Comparison of ENCODE assay signal across 8 cellular contexts in the genomic region with DNA sequence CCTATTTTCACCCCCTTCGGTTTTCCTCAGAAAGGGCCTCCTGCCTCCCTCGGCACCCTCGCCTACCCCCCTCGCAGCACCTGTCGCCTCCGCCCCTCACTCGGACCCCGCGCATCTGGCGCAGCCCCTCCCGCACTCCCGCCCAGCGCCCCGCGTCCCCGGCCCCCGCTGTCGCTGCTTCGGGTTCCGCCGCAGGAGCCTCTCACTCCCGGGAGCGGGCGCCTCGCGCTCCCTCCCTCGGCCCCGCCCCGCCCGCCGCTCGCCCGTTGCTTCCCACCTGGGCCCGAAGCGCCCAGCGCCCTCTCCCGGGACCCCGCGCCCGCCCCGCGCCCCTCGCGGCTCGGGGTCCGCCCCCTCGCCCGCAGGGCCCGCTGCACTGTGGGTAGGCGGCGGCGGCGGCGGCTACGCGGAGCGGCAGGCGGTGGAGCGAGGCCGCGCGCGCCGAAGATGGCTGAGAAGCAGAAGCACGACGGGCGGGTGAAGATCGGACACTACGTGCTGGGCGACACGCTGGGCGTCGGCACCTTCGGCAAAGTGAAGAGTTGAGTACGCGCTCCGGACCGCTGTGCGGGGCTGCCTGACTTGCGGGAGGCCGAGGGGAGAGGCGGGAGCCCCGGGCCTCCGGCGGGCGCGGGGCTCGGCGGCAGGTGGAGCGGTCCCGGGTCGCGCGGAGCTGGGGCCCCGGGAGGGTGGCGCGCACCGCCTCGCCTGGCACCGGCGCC. TPM values are rescaled to one million over a fixed set of nuclear protein-coding genes. Genes with fewer than 3 reads are reported as not detected.
DNase-seq lines count a peak whose midpoint lies in the region; ATAC-seq and TF ChIP-seq lines count a peak whose summit lies in the region.

A gene (plus strand): TSS at position 374 of the 722 bp plus-strand sequence. CDS start 74 bp downstream, at position 448.

- 1% methylated on average over 101 of the region's 101 CpGs for WGBS in liver

- peaks cover 1 to 18% (median 11%) of the 10 kb centered on the region in 4 donors for H3K4me1 ChIP-seq in liver (ENCODE audit: control insufficient read depth in 4 of 4, insufficient read depth in 4 of 4, low read length in 3 of 4)
- no peaks in the 10 kb centered on the region for H3K4me1 ChIP-seq in stomach smooth muscle (ENCODE audit: control insufficient read depth, insufficient read depth, low read length)

- ATAC-seq in GM21390 (IDR thresholded peaks at IDR 0.05; ENCODE audit: unreplicated experiment): peak; percentile 61
- ATAC-seq in HG02798 (IDR thresholded peaks at IDR 0.05; ENCODE audit: poor library complexity, unreplicated experiment): no peak

- H3K27me3 ChIP-seq in liver (ENCODE audit: control insufficient read depth in 4 of 4, insufficient read depth in 4 of 4, low read length in 3 of 4) (no peaks in the 10 kb centered on the region), stomach smooth muscle (ENCODE audit: control insufficient read depth in 1 of 2, insufficient read depth in 2 of 2, low read length in 2 of 2) (no peaks in the 10 kb centered on the region)

- peak within 1 kb of the TSS; percentile 47 to 95 (median 59) for H3K4me3 ChIP-seq in liver (ENCODE audit: low read depth in 1 of 3, low read length in 3 of 3)
- peak within 1 kb of the TSS; percentile 83 to 91 for H3K4me3 ChIP-seq in stomach smooth muscle (ENCODE audit: low read length in 2 of 2)

- TF ChIP-seq CTCF in C4-2B (conservative IDR thresholded peaks at IDR 0.05) (no peak; the same call in 1 of the 2 replicates), liver (IDR thresholded peaks at IDR 0.05; ENCODE audit: low read depth, low read length, missing input control) (no peak)

- TF ChIP-seq RAD21 in liver (IDR thresholded peaks at IDR 0.05): no peak

- H3K36me3 ChIP-seq in liver (ENCODE audit: control insufficient read depth in 4 of 4, insufficient read depth in 3 of 4, low read depth in 1 of 4, low read length in 3 of 4) (no peaks in the 10 kb centered on the region), stomach smooth muscle (ENCODE audit: control insufficient read depth in 2 of 2, insufficient read depth in 2 of 2, low read length in 2 of 2) (no peaks in the 10 kb centered on the region)

- DNase-seq in NCI-H82 treated with DMSO at 0.1 percent for 48 hours (lab: John Stamatoyannopoulos, UW; ENCODE audit: unreplicated experiment): peak; percentile 44
- peak; percentile 18 for DNase-seq in dedifferentiated amniotic fluid mesenchymal stem cell (ENCODE audit: extremely low spot score)
- no peak for DNase-seq in SKM-1 (lab: John Stamatoyannopoulos, UW; ENCODE audit: unreplicated experiment)

- H3K9me3 ChIP-seq in liver (ENCODE audit: control insufficient read depth in 4 of 4, low read length in 3 of 4) (no peaks in the 10 kb centered on the region), stomach smooth muscle (ENCODE audit: control insufficient read depth in 2 of 2, low read length in 2 of 2) (no peaks in the 10 kb centered on the region)

- H3K27ac ChIP-seq in C4-2B (peak within 1 kb of the TSS; percentile 71), liver (ENCODE audit: low read depth in 1 of 2, low read length in 2 of 2) (peak within 1 kb of the TSS in 1 of 2 donors; percentile 0), stomach smooth muscle (ENCODE audit: low read length) (peak within 1 kb of the TSS; percentile 65)

- H3K9ac ChIP-seq in liver (ENCODE audit: low read depth in 1 of 2, low read length in 2 of 2) (peak within 1 kb of the TSS in 1 of 2 donors; percentile 75), stomach smooth muscle (ENCODE audit: low read length in 2 of 2) (peak within 1 kb of the TSS; percentile 79 to 80)

TF ChIP-seq in liver, 16 proteins besides CTCF, POLR2A, EP300 and RAD21:
- TF ChIP-seq GABPA (IDR thresholded peaks at IDR 0.05 in 1 of 2, conservative IDR thresholded peaks at IDR 0.05 in 1 of 2) (no peak), HNF4G (IDR thresholded peaks at IDR 0.05) (no peak), RXRA (IDR thresholded peaks at IDR 0.05) (no peak), FOXA1 (IDR thresholded peaks at IDR 0.05) (no peak), EGR1 (IDR thresholded peaks at IDR 0.05; ENCODE audit: low read depth in 2 of 2) (no peak), JUND (IDR thresholded peaks at IDR 0.05) (no peak)
- TF ChIP-seq, protein P1, sequence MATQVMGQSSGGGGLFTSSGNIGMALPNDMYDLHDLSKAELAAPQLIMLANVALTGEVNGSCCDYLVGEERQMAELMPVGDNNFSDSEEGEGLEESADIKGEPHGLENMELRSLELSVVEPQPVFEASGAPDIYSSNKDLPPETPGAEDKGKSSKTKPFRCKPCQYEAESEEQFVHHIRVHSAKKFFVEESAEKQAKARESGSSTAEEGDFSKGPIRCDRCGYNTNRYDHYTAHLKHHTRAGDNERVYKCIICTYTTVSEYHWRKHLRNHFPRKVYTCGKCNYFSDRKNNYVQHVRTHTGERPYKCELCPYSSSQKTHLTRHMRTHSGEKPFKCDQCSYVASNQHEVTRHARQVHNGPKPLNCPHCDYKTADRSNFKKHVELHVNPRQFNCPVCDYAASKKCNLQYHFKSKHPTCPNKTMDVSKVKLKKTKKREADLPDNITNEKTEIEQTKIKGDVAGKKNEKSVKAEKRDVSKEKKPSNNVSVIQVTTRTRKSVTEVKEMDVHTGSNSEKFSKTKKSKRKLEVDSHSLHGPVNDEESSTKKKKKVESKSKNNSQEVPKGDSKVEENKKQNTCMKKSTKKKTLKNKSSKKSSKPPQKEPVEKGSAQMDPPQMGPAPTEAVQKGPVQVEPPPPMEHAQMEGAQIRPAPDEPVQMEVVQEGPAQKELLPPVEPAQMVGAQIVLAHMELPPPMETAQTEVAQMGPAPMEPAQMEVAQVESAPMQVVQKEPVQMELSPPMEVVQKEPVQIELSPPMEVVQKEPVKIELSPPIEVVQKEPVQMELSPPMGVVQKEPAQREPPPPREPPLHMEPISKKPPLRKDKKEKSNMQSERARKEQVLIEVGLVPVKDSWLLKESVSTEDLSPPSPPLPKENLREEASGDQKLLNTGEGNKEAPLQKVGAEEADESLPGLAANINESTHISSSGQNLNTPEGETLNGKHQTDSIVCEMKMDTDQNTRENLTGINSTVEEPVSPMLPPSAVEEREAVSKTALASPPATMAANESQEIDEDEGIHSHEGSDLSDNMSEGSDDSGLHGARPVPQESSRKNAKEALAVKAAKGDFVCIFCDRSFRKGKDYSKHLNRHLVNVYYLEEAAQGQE (IDR thresholded peaks at IDR 0.05): no peak
- TF ChIP-seq, protein P2, sequence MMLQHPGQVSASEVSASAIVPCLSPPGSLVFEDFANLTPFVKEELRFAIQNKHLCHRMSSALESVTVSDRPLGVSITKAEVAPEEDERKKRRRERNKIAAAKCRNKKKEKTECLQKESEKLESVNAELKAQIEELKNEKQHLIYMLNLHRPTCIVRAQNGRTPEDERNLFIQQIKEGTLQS (IDR thresholded peaks at IDR 0.05): no peak

RNA-seq across cellular contexts. Expression of the gene that starts here (rescaled TPM):
- total RNA-seq in liver: 1 to 10 TPM; 2.3 to 2.7 TPM
- under 1 TPM; 0.33 to 0.92 TPM for polyA plus RNA-seq in liver
